ENCODE assay signal across 1 cellular context in genomic region chr16:58515871-58516767, GRCh38.
TF ChIP-seq lines count a peak whose summit lies in the region.

No MANE protein-coding gene starts in this region.

TF ChIP-seq in GM23338, 12 proteins besides CTCF, POLR2A, EP300 and RAD21 (continued from another document):
- TF ChIP-seq REST (IDR thresholded peaks at IDR 0.05; ENCODE audit: unreplicated experiment), result no peak
- TF ChIP-seq ETS1 (IDR thresholded peaks at IDR 0.05), result no peak
- TF ChIP-seq ZNF331 (CRISPR knock-in tag; IDR thresholded peaks at IDR 0.05; ENCODE audit: low read depth), result no peak
- no peak for TF ChIP-seq NANOG (IDR thresholded peaks at IDR 0.05; ENCODE audit: borderline replicate concordance)
- no peak for TF ChIP-seq JUNB (IDR thresholded peaks at IDR 0.05; ENCODE audit: unreplicated experiment)
- no peak; the same call in 1 of the 2 replicates for TF ChIP-seq POLR2AphosphoS5 (IDR thresholded peaks at IDR 0.05; ENCODE audit: low read depth)
- TF ChIP-seq EZH2 (IDR thresholded peaks at IDR 0.05; ENCODE audit: low read depth, unreplicated experiment), result no peak
- TF ChIP-seq ZNF114 (CRISPR knock-in tag; IDR thresholded peaks at IDR 0.05), result no peak
- TF ChIP-seq CREB1 (CRISPR knock-in tag; IDR thresholded peaks at IDR 0.05; ENCODE audit: low read depth), result no peak
- TF ChIP-seq ZNF462 (CRISPR knock-in tag; IDR thresholded peaks at IDR 0.05), result no peak
- no peak for TF ChIP-seq EZH2phosphoT487 (IDR thresholded peaks at IDR 0.05; ENCODE audit: unreplicated experiment)
